8 cellular contexts compared by ENCODE assay signal in the genomic region with DNA sequence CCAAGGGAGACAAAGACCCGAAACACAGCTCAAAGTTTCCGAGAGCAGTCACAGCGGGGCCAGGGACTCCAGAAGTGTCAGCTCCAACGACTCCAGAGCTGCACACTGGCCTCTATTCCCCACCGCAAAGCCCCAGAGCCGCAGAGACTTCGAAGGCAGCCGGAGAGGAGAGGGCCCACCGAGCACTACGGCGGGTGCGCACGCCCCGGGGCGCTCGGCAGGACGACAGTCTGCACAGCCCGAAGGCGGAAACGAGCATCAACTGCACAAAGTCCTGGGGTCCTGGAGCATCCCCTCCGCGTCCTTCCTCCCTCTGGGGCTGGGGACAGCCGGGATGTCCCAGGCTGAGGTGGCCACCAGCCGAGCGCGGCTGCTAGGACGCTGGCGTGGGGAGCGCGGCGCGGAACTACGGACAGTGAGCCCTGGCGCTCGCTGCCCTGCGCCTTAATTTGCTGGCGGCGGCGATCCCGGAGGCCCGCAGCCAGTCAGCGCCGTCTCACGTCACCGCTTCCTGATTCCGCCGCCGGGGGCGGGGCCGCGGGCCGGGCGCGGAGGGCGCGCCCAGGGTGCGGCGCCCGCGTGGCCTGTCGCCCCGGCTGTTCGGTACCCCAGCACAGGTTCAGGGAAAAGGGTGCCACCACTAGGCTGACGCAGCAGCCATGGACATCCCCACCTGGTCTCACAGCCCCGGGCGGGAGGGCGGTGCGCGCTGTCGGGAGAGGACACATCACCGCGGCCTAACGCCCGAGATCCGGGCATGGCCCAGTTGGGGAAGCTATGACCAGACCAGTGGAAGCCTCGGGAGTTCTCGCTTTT. TPM values are rescaled to one million over a fixed set of nuclear protein-coding genes. Genes with fewer than 3 reads are reported as not detected.
A peak's percentile ranks its signal among the peaks of the same experiment; 100 is the strongest.
DNase-seq lines count a peak whose midpoint lies in the region; ATAC-seq and FAIRE-seq lines count a peak whose summit lies in the region.

A gene with protein sequence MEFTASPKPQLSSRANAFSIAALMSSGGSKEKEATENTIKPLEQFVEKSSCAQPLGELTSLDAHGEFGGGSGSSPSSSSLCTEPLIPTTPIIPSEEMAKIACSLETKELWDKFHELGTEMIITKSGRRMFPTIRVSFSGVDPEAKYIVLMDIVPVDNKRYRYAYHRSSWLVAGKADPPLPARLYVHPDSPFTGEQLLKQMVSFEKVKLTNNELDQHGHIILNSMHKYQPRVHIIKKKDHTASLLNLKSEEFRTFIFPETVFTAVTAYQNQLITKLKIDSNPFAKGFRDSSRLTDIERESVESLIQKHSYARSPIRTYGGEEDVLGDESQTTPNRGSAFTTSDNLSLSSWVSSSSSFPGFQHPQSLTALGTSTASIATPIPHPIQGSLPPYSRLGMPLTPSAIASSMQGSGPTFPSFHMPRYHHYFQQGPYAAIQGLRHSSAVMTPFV (minus strand): TSS at position 421 of the 816 bp plus-strand sequence. CDS start 480 bp downstream, outside the sequence.

- H3K4me1 Mint-ChIP-seq in activated naive CD8-positive, alpha-beta T cell treated with anti-CD3 and anti-CD28 coated beads, Interleukin-2, amount 10 ng/mL, durations not matched to agents 7 days and 5 days: peaks cover 19% of the 10 kb centered on the region

- WGBS in small intestine, 3 donors: 2 to 12% (median 4%) methylated on average over 46 to 77 of the region's 77 CpGs

- H3K36me3 Mint-ChIP-seq in activated naive CD8-positive, alpha-beta T cell treated with anti-CD3 and anti-CD28 coated beads, Interleukin-2, amount 10 ng/mL, durations not matched to agents 7 days and 5 days: peaks cover 3% of the 10 kb centered on the region

- peak within 1 kb of the TSS; percentile 42 for H3K27ac Mint-ChIP-seq in activated naive CD8-positive, alpha-beta T cell treated with anti-CD3 and anti-CD28 coated beads, Interleukin-2, amount 10 ng/mL, durations not matched to agents 7 days and 5 days

- H3K4me1 ChIP-seq in iPS-18a (ENCODE audit: control insufficient read depth, low read depth, low read length) (peaks cover 20% of the 10 kb centered on the region), small intestine (ENCODE audit: control insufficient read depth in 2 of 2, insufficient read depth in 1 of 2, low read depth in 1 of 2, low read length in 1 of 2) (no peaks in the 10 kb centered on the region)

- POLR2A ChIA-PET in activated naive CD8-positive, alpha-beta T cell treated with anti-CD3 and anti-CD28 coated beads, Interleukin-2, amount 10 ng/mL, durations not matched to agents 7 days and 5 days (lab: Charles Lee): no interaction called here

- peaks cover 5% of the 10 kb centered on the region for H3K9me3 Mint-ChIP-seq in activated naive CD8-positive, alpha-beta T cell treated with anti-CD3 and anti-CD28 coated beads, Interleukin-2, amount 10 ng/mL, durations not matched to agents 7 days and 5 days

- DNase-seq in KBM-7 (peak; percentile 78), small intestine (peak; percentile 39), cerebellar nuclear complex (lab: John Stamatoyannopoulos, UW) (no peak), RPMI8226 (no peak), COR-L47 (lab: John Stamatoyannopoulos, UW) (no peak)
- peak; percentile 68 for DNase-seq in activated naive CD8-positive, alpha-beta T cell treated with anti-CD3 and anti-CD28 coated beads, Interleukin-2, amount 10 ng/mL, durations not matched to agents 7 days and 5 days

- no peak within 1 kb of the TSS for H3K9ac ChIP-seq in iPS-18a (ENCODE audit: low read length)

- H3K4me3 ChIP-seq in iPS-18a (ENCODE audit: low read length): peak within 1 kb of the TSS; percentile 61
- H3K4me3 ChIP-seq in small intestine (ENCODE audit: low read depth in 1 of 2, low read length in 2 of 2): peak within 1 kb of the TSS in 1 of 2 donors; percentile 23

- no peaks in the 10 kb centered on the region for H3K9me3 ChIP-seq in iPS-18a (ENCODE audit: control insufficient read depth, low read depth, low read length)
- H3K9me3 ChIP-seq in small intestine (ENCODE audit: control insufficient read depth, low read depth): no peaks in the 10 kb centered on the region

- H3K27ac ChIP-seq in iPS-18a (ENCODE audit: low read length) (no peak within 1 kb of the TSS), small intestine (ENCODE audit: low read depth in 1 of 2, low read length in 1 of 2) (no peak within 1 kb of the TSS)

- in situ Hi-C loops in KBM-7 (cut with MboI; ENCODE audit: low pct_unique_long_range_greater_than_20kb, low sequenced_read_pairs): no loop called here

- no peaks in the 10 kb centered on the region for H3K36me3 ChIP-seq in iPS-18a (ENCODE audit: control insufficient read depth, low read depth, low read length)
- no peaks in the 10 kb centered on the region for H3K36me3 ChIP-seq in small intestine (ENCODE audit: control insufficient read depth in 2 of 2, insufficient read depth in 2 of 2, low read length in 2 of 2)

- FAIRE-seq in small intestine (lab: Jason Lieb, UNC): no peak

- ATAC-seq in GM18502 (IDR thresholded peaks at IDR 0.05; ENCODE audit: poor library complexity, unreplicated experiment): peak; percentile 73
- peak; percentile 80 for ATAC-seq in activated naive CD8-positive, alpha-beta T cell treated with anti-CD3 and anti-CD28 coated beads, Interleukin-2, amount 10 ng/mL, durations not matched to agents 7 days and 5 days (ENCODE audit: low read depth)

- H3K4me3 Mint-ChIP-seq in activated naive CD8-positive, alpha-beta T cell treated with anti-CD3 and anti-CD28 coated beads, Interleukin-2, amount 10 ng/mL, durations not matched to agents 7 days and 5 days: peak within 1 kb of the TSS; percentile 65

- peaks cover 100% of the 10 kb centered on the region for H3K27me3 ChIP-seq in iPS-18a (ENCODE audit: control insufficient read depth, insufficient read depth, low read length)
- H3K27me3 ChIP-seq in small intestine (ENCODE audit: control insufficient read depth in 2 of 2, insufficient read depth in 2 of 2, low read length in 2 of 2): peaks cover 14 to 73% of the 10 kb centered on the region in 2 donors

- H3K27me3 Mint-ChIP-seq in activated naive CD8-positive, alpha-beta T cell treated with anti-CD3 and anti-CD28 coated beads, Interleukin-2, amount 10 ng/mL, durations not matched to agents 7 days and 5 days: peaks cover 88% of the 10 kb centered on the region

RNA-seq across cellular contexts. Expression of the gene that starts here (rescaled TPM):
- under 1 TPM in 1 of 2 experiments, not detected in 1; 0.34 TPM for total RNA-seq in activated naive CD8-positive, alpha-beta T cell treated with anti-CD3 and anti-CD28 coated beads, Interleukin-2, amount 10 ng/mL, durations not matched to agents 7 days and 5 days
- polyA plus RNA-seq in small intestine: not detected

Comparison
In these comparisons a context has a peak if more than half of its experiments do, and no peak if none do; other contexts are left out.
1. Peak in DNase-seq and ATAC-seq in activated naive CD8-positive, alpha-beta T cell treated with anti-CD3 and anti-CD28 coated beads, Interleukin-2, amount 10 ng/mL, durations not matched to agents 7 days and 5 days; RNA of the gene not detected or under 1 TPM.
2. Peak in DNase-seq in small intestine; RNA of the gene not detected or under 1 TPM.